In genomic region chr11:13462311-13462927, GRCh38 we compare ENCODE assay signal across 8 cellular contexts. TPM values are rescaled to one million over a fixed set of nuclear protein-coding genes. Genes with fewer than 3 reads are reported as not detected.
DNase-seq lines count a peak whose midpoint lies in the region; ATAC-seq and TF ChIP-seq lines count a peak whose summit lies in the region.

No MANE protein-coding gene starts in this region.

- CTCF ChIA-PET in AG04449 (lab: Yijun Ruan, JAX), result interaction anchor here (0.5 to 5.0 kb wide), 7 partner anchors 9 to 496 kb away, joined by 3 to 24 read pairs (median 3); no protein-coding TSS in a partner anchor

- peaks cover 10% of the 10 kb centered on the region for H3K36me3 ChIP-seq in mesodermal cell (ENCODE audit: control insufficient read depth, insufficient read depth, low read length)

- H3K9me3 ChIP-seq in mesodermal cell (ENCODE audit: control insufficient read depth, low read length), result no peaks in the 10 kb centered on the region

- H3K4me1 ChIP-seq in mesodermal cell (ENCODE audit: control insufficient read depth, insufficient read depth, low read length, poor library complexity, severe bottlenecking), result peaks cover 12% of the 10 kb centered on the region

- peak overlapping the region; percentile 92 for H3K27ac ChIP-seq in mesodermal cell (ENCODE audit: low read depth, low read length, severe bottlenecking)

- 0 to 2% methylated on average over 12 to 17 of the region's 20 CpGs for WGBS in mesodermal cell (ENCODE audit: insufficient coverage in 2 of 2), 2 experiments

- peak; percentile 16 for ATAC-seq in GM18519 (IDR thresholded peaks at IDR 0.05; ENCODE audit: low FRiP score, unreplicated experiment)
- peak; percentile 28 for ATAC-seq in HG03064 (IDR thresholded peaks at IDR 0.05; ENCODE audit: low read depth, unreplicated experiment)

- DNase-seq in AG04449 (ENCODE audit: low read depth, low spot score) (no peak), NCI-H2227 (lab: John Stamatoyannopoulos, UW; ENCODE audit: unreplicated experiment) (peak; percentile 68)
- DNase-seq in activated CD4-positive, alpha-beta T cell treated with anti-CD3 and anti-CD28 coated beads, Interleukin-2, amount 50 U/mL, for 48 hours, result peak; percentile 70 to 81
- DNase-seq in effector CD8-positive, alpha-beta T cell (lab: John Stamatoyannopoulos, UW), result peak; percentile 59
- DNase-seq in stimulated activated CD8-positive, alpha-beta memory T cell treated with anti-CD3 and anti-CD28 coated beads, Interleukin-2, amount 100 ng/mL, for 48 hours (ENCODE audit: low read depth in 2 of 2), result peak; percentile 41 to 57

- POLR2A ChIA-PET in AG04449 (lab: Yijun Ruan, JAX), result interaction anchor here (0.7 to 1.6 kb wide), 6 partner anchors 11 to 255 kb away, joined by 3 to 5 read pairs (median 3); partner anchors contain the start of gene FAR1

- no peak for TF ChIP-seq CTCF in AG04449 (IDR thresholded peaks at IDR 0.05; ENCODE audit: insufficient read depth, low read length, missing control alignments)

- H3K4me3 ChIP-seq in AG04449 (ENCODE audit: low read depth, low read length) (peak overlapping the region; percentile 87), mesodermal cell (ENCODE audit: extremely low read depth, insufficient read depth, low read length, poor library complexity, severe bottlenecking) (peak overlapping the region; percentile 95)

RNA-seq across cellular contexts. Expression of gene BTBD10, which starts 0.6 kb away (rescaled TPM):
- polyA plus RNA-seq in mesodermal cell (2013, experiment 1 of 2), result 44.1 TPM
- polyA plus RNA-seq in mesodermal cell (2013, experiment 2 of 2), result 41.2 TPM

RNA-seq across cellular contexts. Expression of gene PTH, which starts 33.4 kb away (rescaled TPM):
- polyA plus RNA-seq in mesodermal cell (2013, experiment 1 of 2), result not detected
- not detected for polyA plus RNA-seq in mesodermal cell (2013, experiment 2 of 2)
